In genomic region chr5:154230526-154230925, GRCh38 we compare ENCODE assay signal across 1 cellular context.
A peak's percentile ranks its signal among the peaks of the same experiment; 100 is the strongest.
TF ChIP-seq lines count a peak whose summit lies in the region.

No MANE protein-coding gene starts in this region.

TF ChIP-seq in GM12878, 131 proteins besides CTCF, POLR2A, EP300 and RAD21:
- TF ChIP-seq CREM (IDR thresholded peaks at IDR 0.05; ENCODE audit: low read depth) (no peak), ASH2L (IDR thresholded peaks at IDR 0.05; ENCODE audit: borderline replicate concordance, low read depth) (no peak), TCF7 (IDR thresholded peaks at IDR 0.05; ENCODE audit: borderline replicate concordance) (no peak), SPI1 (IDR thresholded peaks at IDR 0.05; ENCODE audit: borderline replicate concordance, insufficient read depth, low read depth, low read length) (peak; percentile 14; the same call in 1 of the 2 replicates)
